ENCODE assay signal across 22 cellular contexts in the genomic region with DNA sequence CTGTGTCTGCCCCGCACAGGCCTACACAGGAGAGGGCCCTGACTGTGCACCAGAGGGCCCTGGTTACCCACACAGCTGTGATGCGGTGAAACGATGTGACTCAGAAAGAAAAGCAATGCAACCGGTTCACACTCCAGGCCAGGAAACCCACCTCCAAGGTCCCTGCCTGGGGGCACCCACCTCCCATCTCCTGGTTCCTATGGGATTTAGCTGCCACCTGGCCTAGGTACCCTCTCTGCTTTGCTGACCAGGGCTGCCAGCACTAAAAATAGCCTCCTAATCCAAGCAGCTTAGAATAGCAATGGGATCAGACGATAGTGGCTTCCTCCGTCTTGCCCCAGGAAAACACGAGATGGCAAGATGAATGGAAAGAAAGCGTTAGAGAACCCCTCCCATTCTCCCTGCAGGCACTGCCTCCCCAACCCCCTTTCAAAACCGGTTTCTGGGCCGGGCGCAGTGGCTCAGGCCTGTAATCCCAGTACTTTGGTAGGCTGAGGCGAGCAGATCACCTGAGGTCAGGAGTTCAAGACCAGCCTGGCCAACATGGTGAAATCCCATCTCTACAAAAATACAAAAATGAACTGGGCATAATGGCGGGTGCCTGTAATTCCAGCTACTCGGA. TPM values are rescaled to one million over a fixed set of nuclear protein-coding genes. Genes with fewer than 3 reads are reported as not detected.
DNase-seq lines count a peak whose midpoint lies in the region; ATAC-seq and TF ChIP-seq lines count a peak whose summit lies in the region.
"Had no signal": no experiment of that assay in that cellular context is flagged by ENCODE, and none has a peak within 500 bp of the region (broad histone marks: within the 10 kb centered on the region; RNA-seq: fewer than 3 reads in every experiment).

No MANE protein-coding gene starts in this region.

- DNase-seq in CD14-positive monocyte (ENCODE audit: low spot score) (peak; percentile 27), HT1080 (ENCODE audit: low read depth) (peak; percentile 28), epithelial cell of esophagus (ENCODE audit: low read depth) (peak; percentile 21), trophoblast cell (peak in 1 of 2 donors; percentile 5), Kasumi-1 (lab: John Stamatoyannopoulos, UW) (no peak)
- no peak for DNase-seq in activated CD8-positive, alpha-beta memory T cell treated with anti-CD3 and anti-CD28 coated beads, Interleukin-2, amount 10 ng/mL, durations not matched to agents 7 days and 5 days
- DNase-seq: activated CD4-positive, alpha-beta T cell treated with anti-CD3 and anti-CD28 coated beads, Interleukin-2, amount 50 U/mL, for 4 hours; activated naive CD4-positive, alpha-beta T cell; GOT3; left cardiac atrium; NCI-H187 treated with DMSO at 0.1 percent for 48 hours; stimulated activated CD4-positive, alpha-beta T cell treated with anti-CD3 and anti-CD28 coated beads, Interleukin-12 subunit alpha, Interleukin-12 subunit beta, amount 100 ng/mL, for 4 hours had no signal

- no peak overlapping the region for H3K14ac ChIP-seq in trophoblast cell (ENCODE audit: low read length)

- CTCF ChIA-PET in activated CD8-positive, alpha-beta memory T cell treated with anti-CD3 and anti-CD28 coated beads, Interleukin-2, amount 10 ng/mL, durations not matched to agents 7 days and 5 days (lab: Charles Lee), result interaction anchor here (1.6 kb wide), 1 partner anchor 312 kb away, joined by 4 read pairs; no protein-coding TSS in a partner anchor

- no peaks in the 10 kb centered on the region for H3K36me3 Mint-ChIP-seq in CD14-positive monocyte
- H3K36me3 Mint-ChIP-seq in activated CD8-positive, alpha-beta memory T cell treated with anti-CD3 and anti-CD28 coated beads, Interleukin-2, amount 10 ng/mL, durations not matched to agents 7 days and 5 days, result no peaks in the 10 kb centered on the region
- H3K36me3 Mint-ChIP-seq: mesothelial cell of epicardium had no signal

- no peak overlapping the region for H3K9ac ChIP-seq in trophoblast cell (ENCODE audit: low read length)

- H2BK120ac ChIP-seq in trophoblast cell (ENCODE audit: insufficient read depth, low read length, poor library complexity), result no peak overlapping the region

- no CpG with 5 or more reads among the region's 14 CpGs for WGBS in trophoblast cell (ENCODE audit: extremely low coverage, insufficient coverage, insufficient read length)

- H3K9me3 ChIP-seq in trophoblast cell (ENCODE audit: insufficient read depth, low read depth, low read length), result no peaks in the 10 kb centered on the region
- H3K9me3 ChIP-seq: gastroesophageal sphincter had no signal

- no peak overlapping the region for H4K8ac ChIP-seq in trophoblast cell (ENCODE audit: low read depth, low read length)

- peaks cover 1% of the 10 kb centered on the region for H3K79me2 ChIP-seq in trophoblast cell (ENCODE audit: control insufficient read depth, insufficient read depth, low read length, poor library complexity)

- no peak overlapping the region for H3K27ac ChIP-seq in trophoblast cell (ENCODE audit: low read depth, low read length)
- H3K27ac ChIP-seq: gastroesophageal sphincter, VCaP had no signal

- intact Hi-C loops in CD14-positive monocyte (cut with micrococcal nuclease), result no loop called here

- H3K4me3 Mint-ChIP-seq in CD14-positive monocyte, result no peak overlapping the region
- no peak overlapping the region for H3K4me3 Mint-ChIP-seq in activated CD8-positive, alpha-beta memory T cell treated with anti-CD3 and anti-CD28 coated beads, Interleukin-2, amount 10 ng/mL, durations not matched to agents 7 days and 5 days
- H3K4me3 Mint-ChIP-seq: CD4-positive, alpha-beta T cell; mesothelial cell of epicardium; neural crest cell had no signal

- no peak overlapping the region for H3K23ac ChIP-seq in trophoblast cell (ENCODE audit: low read length)

- no peak overlapping the region for H3K4me3 ChIP-seq in epithelial cell of esophagus (ENCODE audit: low read length)
- H3K4me3 ChIP-seq in trophoblast cell (ENCODE audit: low read depth, low read length), result no peak overlapping the region
- H3K4me3 ChIP-seq: gastroesophageal sphincter had no signal

- no peak overlapping the region for H2AFZ ChIP-seq in trophoblast cell (ENCODE audit: insufficient read depth, low read length, poor library complexity)

- no peak overlapping the region for H4K91ac ChIP-seq in trophoblast cell (ENCODE audit: low read depth, low read length)

- H3K79me1 ChIP-seq in trophoblast cell (ENCODE audit: low read length), result no peaks in the 10 kb centered on the region

- TF ChIP-seq CTCF in CD14-positive monocyte (IDR thresholded peaks at IDR 0.05) (no peak), epithelial cell of esophagus (IDR thresholded peaks at IDR 0.05; ENCODE audit: insufficient read depth, low read depth, low read length, missing control alignments) (no peak)

- no peak overlapping the region for H3K4ac ChIP-seq in trophoblast cell (ENCODE audit: low read depth, low read length)

- H3K27me3 ChIP-seq in trophoblast cell (ENCODE audit: insufficient read depth, low read length), result no peaks in the 10 kb centered on the region
- H3K27me3 ChIP-seq: gastroesophageal sphincter had no signal

- no peak overlapping the region for H3K4me2 ChIP-seq in trophoblast cell (ENCODE audit: low read length)

- no peak overlapping the region for H2BK5ac ChIP-seq in trophoblast cell (ENCODE audit: low read depth, low read length, poor library complexity)

- no peak overlapping the region for H3K18ac ChIP-seq in trophoblast cell (ENCODE audit: low read length)

- no peak overlapping the region for H2AK5ac ChIP-seq in trophoblast cell (ENCODE audit: low read length)

- H3K9me3 Mint-ChIP-seq in CD14-positive monocyte, result no peaks in the 10 kb centered on the region
- no peaks in the 10 kb centered on the region for H3K9me3 Mint-ChIP-seq in activated CD8-positive, alpha-beta memory T cell treated with anti-CD3 and anti-CD28 coated beads, Interleukin-2, amount 10 ng/mL, durations not matched to agents 7 days and 5 days (ENCODE audit: low read depth)
- H3K9me3 Mint-ChIP-seq: CD4-positive, alpha-beta T cell; mesothelial cell of epicardium; neural crest cell had no signal

- H3K4me1 Mint-ChIP-seq in CD14-positive monocyte, result no peaks in the 10 kb centered on the region
- H3K4me1 Mint-ChIP-seq in activated CD8-positive, alpha-beta memory T cell treated with anti-CD3 and anti-CD28 coated beads, Interleukin-2, amount 10 ng/mL, durations not matched to agents 7 days and 5 days, result no peaks in the 10 kb centered on the region
- H3K4me1 Mint-ChIP-seq: mesothelial cell of epicardium, neural crest cell had no signal

- H3K4me1 ChIP-seq in trophoblast cell (ENCODE audit: control insufficient read depth in 1 of 2, insufficient read depth in 2 of 2, low read length in 2 of 2), result peaks cover 0 to 3% of the 10 kb centered on the region in 2 experiments
- H3K4me1 ChIP-seq: gastroesophageal sphincter had no signal

- peaks cover 0 to 2% (median 2%) of the 10 kb centered on the region in 3 donors for H3K27me3 Mint-ChIP-seq in CD14-positive monocyte (ENCODE audit: low read depth in 3 of 3)
- no peaks in the 10 kb centered on the region for H3K27me3 Mint-ChIP-seq in activated CD8-positive, alpha-beta memory T cell treated with anti-CD3 and anti-CD28 coated beads, Interleukin-2, amount 10 ng/mL, durations not matched to agents 7 days and 5 days
- H3K27me3 Mint-ChIP-seq: CD4-positive, alpha-beta T cell had no signal

- no peak for ATAC-seq in activated CD8-positive, alpha-beta memory T cell treated with anti-CD3 and anti-CD28 coated beads, Interleukin-2, amount 10 ng/mL, durations not matched to agents 7 days and 5 days
- no peak for ATAC-seq in GM18873 (IDR thresholded peaks at IDR 0.05; ENCODE audit: low FRiP score, unreplicated experiment)
- ATAC-seq: gastroesophageal sphincter had no signal

- H3K36me3 ChIP-seq in trophoblast cell (ENCODE audit: control insufficient read depth in 1 of 2, insufficient read depth in 2 of 2, low read length in 2 of 2), result no peaks in the 10 kb centered on the region
- H3K36me3 ChIP-seq: gastroesophageal sphincter had no signal

- peak overlapping the region; percentile 9 for H4K12ac ChIP-seq in trophoblast cell (ENCODE audit: low read depth, low read length)

- H2BK12ac ChIP-seq in trophoblast cell (ENCODE audit: low read length), result no peak overlapping the region

- no peak overlapping the region for H3K27ac Mint-ChIP-seq in CD14-positive monocyte
- no peak overlapping the region for H3K27ac Mint-ChIP-seq in activated CD8-positive, alpha-beta memory T cell treated with anti-CD3 and anti-CD28 coated beads, Interleukin-2, amount 10 ng/mL, durations not matched to agents 7 days and 5 days
- H3K27ac Mint-ChIP-seq: CD4-positive, alpha-beta T cell; mesothelial cell of epicardium had no signal

RNA-seq across cellular contexts. Expression of a gene that starts 12.4 kb away (rescaled TPM):
- not detected for polyA plus RNA-seq in CD14-positive monocyte
- not detected in 2 replicates for total RNA-seq in HT1080 (2014; rRNA removed; shearing (Covaris generic))
- polyA plus RNA-seq in HT1080 (2015; cell fraction: cytosol; rRNA removed), result not detected in 2 replicates
- not detected in 2 replicates for polyA plus RNA-seq in HT1080 (2015; cell fraction: nucleus; rRNA removed)
- not detected in 2 replicates for polyA plus RNA-seq in trophoblast cell (2013)
- not detected for total RNA-seq in activated CD8-positive, alpha-beta memory T cell treated with anti-CD3 and anti-CD28 coated beads, Interleukin-2, amount 10 ng/mL, durations not matched to agents 7 days and 5 days
- total RNA-seq: CD4-positive, alpha-beta T cell; gastroesophageal sphincter; IMR-90; left cardiac atrium; mesothelial cell of epicardium; neural crest cell; SK-MEL-5; temporal lobe had no signal
- polyA plus RNA-seq: esophagus, IMR-90 had no signal

RNA-seq across cellular contexts. Expression of a gene that starts 23.6 kb away (rescaled TPM):
- not detected for polyA plus RNA-seq in CD14-positive monocyte
- 0.10 and 0.11 TPM in 2 replicates for total RNA-seq in HT1080 (2014; rRNA removed; shearing (Covaris generic))
- 1.4 and 1.6 TPM in 2 replicates for polyA plus RNA-seq in HT1080 (2015; cell fraction: cytosol; rRNA removed)
- polyA plus RNA-seq in HT1080 (2015; cell fraction: nucleus; rRNA removed), result 0.97 and 1.4 TPM in 2 replicates
- 34.5 and 39.7 TPM in 2 replicates for polyA plus RNA-seq in trophoblast cell (2013)
- total RNA-seq in activated CD8-positive, alpha-beta memory T cell treated with anti-CD3 and anti-CD28 coated beads, Interleukin-2, amount 10 ng/mL, durations not matched to agents 7 days and 5 days, result under 1 TPM in 1 of 2 experiments, not detected in 1; 0.12 TPM
- total RNA-seq: CD4-positive, alpha-beta T cell; left cardiac atrium; SK-MEL-5 had no signal

RNA-seq across cellular contexts. Expression of a gene that starts 38.3 kb away (rescaled TPM):
- polyA plus RNA-seq in CD14-positive monocyte, result not detected
- not detected in 2 replicates for total RNA-seq in HT1080 (2014; rRNA removed; shearing (Covaris generic))
- polyA plus RNA-seq in HT1080 (2015; cell fraction: cytosol; rRNA removed), result not detected in 2 replicates
- not detected in 2 replicates for polyA plus RNA-seq in HT1080 (2015; cell fraction: nucleus; rRNA removed)
- not detected in 2 replicates for polyA plus RNA-seq in trophoblast cell (2013)
- not detected for total RNA-seq in activated CD8-positive, alpha-beta memory T cell treated with anti-CD3 and anti-CD28 coated beads, Interleukin-2, amount 10 ng/mL, durations not matched to agents 7 days and 5 days
- total RNA-seq: CD4-positive, alpha-beta T cell; gastroesophageal sphincter; left cardiac atrium; mesothelial cell of epicardium; neural crest cell; SK-MEL-5; temporal lobe had no signal
- polyA plus RNA-seq: esophagus, IMR-90 had no signal

Comparison
In these comparisons a context has a peak if more than half of its experiments do, and no peak if none do; other contexts are left out.
1. DNase-seq: peak in CD14-positive monocyte (single experiment), HT1080 (single experiment) and epithelial cell of esophagus (single experiment); none in Kasumi-1 (0 of 2) and activated CD8-positive, alpha-beta memory T cell treated with anti-CD3 and anti-CD28 coated beads, Interleukin-2, amount 10 ng/mL, durations not matched to agents 7 days and 5 days (single experiment).